ENCODE assay signal across 13 cellular contexts in genomic region chr10:35208949-35209613, GRCh38.
A peak's percentile ranks its signal among the peaks of the same experiment; 100 is the strongest.
DNase-seq lines count a peak whose midpoint lies in the region; ATAC-seq, FAIRE-seq and TF ChIP-seq lines count a peak whose summit lies in the region.
"Had no signal": no experiment of that assay in that cellular context is flagged by ENCODE, and none has a peak within 500 bp of the region (broad histone marks: within the 10 kb centered on the region; RNA-seq: fewer than 3 reads in every experiment).

No MANE protein-coding gene starts in this region.

- H3K27ac Mint-ChIP-seq in effector memory CD8-positive, alpha-beta T cell = peak overlapping the region; percentile 74 to 89

- in situ Hi-C loops in mammary epithelial cell (cut with MboI; ENCODE audit: low sequenced_read_pairs in 2 of 2) = loop anchor here (25.0 kb wide), 2 partner anchors 497 to 547 kb away; no protein-coding TSS in a partner anchor

- H3K79me2 ChIP-seq in mammary epithelial cell (ENCODE audit: insufficient read depth, low read length) = no peaks in the 10 kb centered on the region

- H2AFZ ChIP-seq in mammary epithelial cell (ENCODE audit: low read depth, low read length) = no peak overlapping the region

- FAIRE-seq in GM18507 (lab: Jason Lieb, UNC) = peak; percentile 71
- FAIRE-seq: H1, islet of Langerhans had no signal

- DNase-seq in GM18507 (ENCODE audit: extremely low spot score, insufficient read length, low read depth) (no peak), NCI-H187 (lab: John Stamatoyannopoulos, UW) (no peak), mammary epithelial cell (no peak)
- DNase-seq in effector memory CD8-positive, alpha-beta T cell = no peak
- DNase-seq in activated effector memory CD4-positive, alpha-beta T cell treated with Interleukin-2 at 50 U/mL for 16 hours = no peak
- DNase-seq: effector CD4-positive, alpha-beta T cell; MG63; testis had no signal

- no peak overlapping the region for H3K9ac ChIP-seq in mammary epithelial cell (ENCODE audit: insufficient read depth, low read length)

- intact Hi-C loops in mammary epithelial cell (cut with micrococcal nuclease) = no loop called here

- H3K4me3 Mint-ChIP-seq in effector memory CD8-positive, alpha-beta T cell = peak overlapping the region; percentile 54 to 62

- H3K4me2 ChIP-seq in mammary epithelial cell (ENCODE audit: insufficient read depth, low read depth, low read length) = no peak overlapping the region

- peaks cover 14% of the 10 kb centered on the region for H3K36me3 Mint-ChIP-seq in effector memory CD8-positive, alpha-beta T cell (ENCODE audit: insufficient read depth)

- ATAC-seq in GM21381 (IDR thresholded peaks at IDR 0.05; ENCODE audit: unreplicated experiment) (peak; percentile 28), HG03354 (IDR thresholded peaks at IDR 0.05; ENCODE audit: poor library complexity, severe bottlenecking, unreplicated experiment) (peak; percentile 28), HG03280 (IDR thresholded peaks at IDR 0.05; ENCODE audit: unreplicated experiment) (no peak)
- ATAC-seq in effector memory CD8-positive, alpha-beta T cell (replicated peaks) = peak; percentile 20

- BruUV-seq in mammary epithelial cell (replicated peaks; lab: Mats Ljungman, UMichigan) = no TSS peak

- H3K27me3 ChIP-seq in mammary epithelial cell (ENCODE audit: insufficient read depth, low read length) = no peaks in the 10 kb centered on the region
- H3K27me3 ChIP-seq: MG63, testis had no signal

- H3K9me3 Mint-ChIP-seq in effector memory CD8-positive, alpha-beta T cell = no peaks in the 10 kb centered on the region

- H3K36me3 ChIP-seq in mammary epithelial cell (ENCODE audit: insufficient read depth, low read length) = no peaks in the 10 kb centered on the region
- H3K36me3 ChIP-seq: MG63 had no signal

- no peak for TF ChIP-seq CTCF in mammary epithelial cell (conservative IDR thresholded peaks at IDR 0.05 in 1 of 2, IDR thresholded peaks at IDR 0.05 in 1 of 2; ENCODE audit: extremely low read depth in 1 of 2, insufficient read depth in 1 of 2, low read depth in 1 of 2, low read length in 2 of 2)

- H3K4me1 ChIP-seq in mammary epithelial cell (ENCODE audit: insufficient read depth, low read length) = no peaks in the 10 kb centered on the region
- H3K4me1 ChIP-seq: testis had no signal

- peaks cover 6 to 10% of the 10 kb centered on the region in 2 donors for H3K4me1 Mint-ChIP-seq in effector memory CD8-positive, alpha-beta T cell (ENCODE audit: low read depth in 2 of 2)

- H3K27me3 Mint-ChIP-seq in effector memory CD8-positive, alpha-beta T cell = no peaks in the 10 kb centered on the region

- no peak overlapping the region for H3K27ac ChIP-seq in mammary epithelial cell (ENCODE audit: insufficient read depth, low read depth, low read length)
- H3K27ac ChIP-seq: testis had no signal

- H4K20me1 ChIP-seq in mammary epithelial cell (ENCODE audit: insufficient read depth, low read length) = no peaks in the 10 kb centered on the region

- dilution Hi-C loops in mammary epithelial cell (cut with HindIII; ENCODE audit: low sequenced_read_pairs) = no loop called here

- no peaks in the 10 kb centered on the region for H3K9me3 ChIP-seq in mammary epithelial cell (replicated peaks; ENCODE audit: insufficient read depth, low read length)
- H3K9me3 ChIP-seq: MG63, testis had no signal

- CTCF ChIA-PET in mammary epithelial cell (lab: Charles Lee; ENCODE audit: low non-redundant PET) = no interaction called here

- WGBS in mammary epithelial cell (ENCODE audit: low coverage, missing lambda C conversion rate) = 94% methylated on average over 7 of the region's 7 CpGs

- no peak overlapping the region for H3K4me3 ChIP-seq in mammary epithelial cell (replicated peaks in 1 of 3; ENCODE audit: insufficient read depth in 1 of 3, low read depth in 2 of 3, low read length in 3 of 3)
- H3K4me3 ChIP-seq: MG63, testis had no signal
